In genomic region chr1:237590381-237590780, GRCh38 we compare ENCODE assay signal across 17 cellular contexts.
DNase-seq lines count a peak whose midpoint lies in the region; TF ChIP-seq lines count a peak whose summit lies in the region.
"Had no signal": no experiment of that assay in that cellular context is flagged by ENCODE, and none has a peak within 500 bp of the region (broad histone marks: within the 10 kb centered on the region; RNA-seq: fewer than 3 reads in every experiment).

No MANE protein-coding gene starts in this region.

- H3K4me3 ChIP-seq in endodermal cell (ENCODE audit: low read length) = no peak overlapping the region
- H3K4me3 ChIP-seq: BLaER1 had no signal

- H3K27me3 Mint-ChIP-seq in endodermal cell (ENCODE audit: insufficient read depth) = no peaks in the 10 kb centered on the region
- no peaks in the 10 kb centered on the region for H3K27me3 Mint-ChIP-seq in activated naive CD4-positive, alpha-beta T cell treated with anti-CD3 and anti-CD28 coated beads, Interleukin-2, amount 10 ng/mL, durations not matched to agents 7 days and 5 days

- WGBS in endodermal cell (ENCODE audit: insufficient coverage in 1 of 2, insufficient read length in 1 of 2), 2 experiments = 94 to 95% methylated on average over 5 to 12 of the region's 12 CpGs

- CTCF ChIA-PET in activated naive CD4-positive, alpha-beta T cell treated with anti-CD3 and anti-CD28 coated beads, Interleukin-2, amount 10 ng/mL, durations not matched to agents 7 days and 5 days (lab: Charles Lee) = no interaction called here

- no peaks in the 10 kb centered on the region for H3K36me3 Mint-ChIP-seq in endodermal cell (ENCODE audit: low read depth)
- no peaks in the 10 kb centered on the region for H3K36me3 Mint-ChIP-seq in activated naive CD4-positive, alpha-beta T cell treated with anti-CD3 and anti-CD28 coated beads, Interleukin-2, amount 10 ng/mL, durations not matched to agents 7 days and 5 days
- H3K36me3 Mint-ChIP-seq: CD8-positive, alpha-beta memory T cell had no signal

- DNase-seq in Daoy (ENCODE audit: low read depth) (peak; percentile 13), HS-27A (ENCODE audit: low read depth) (peak; percentile 3), RKO (ENCODE audit: low spot score) (peak; percentile 4), endodermal cell (no peak), Kasumi-1 (lab: John Stamatoyannopoulos, UW) (no peak), DMS79 treated with DMSO at 0.1 percent for 48 hours (lab: John Stamatoyannopoulos, UW) (no peak)
- no peak for DNase-seq in activated naive CD4-positive, alpha-beta T cell treated with anti-CD3 and anti-CD28 coated beads, Interleukin-2, amount 10 ng/mL, durations not matched to agents 7 days and 5 days
- DNase-seq: 8988T; AML-193; CD8-positive, alpha-beta memory T cell; DMS53; GDM1; HCEC 1CT; HFFc6; IMR-90; KBM-7 had no signal

- H3K4me1 ChIP-seq in endodermal cell (ENCODE audit: control insufficient read depth, insufficient read depth, low read length) = no peaks in the 10 kb centered on the region
- H3K4me1 ChIP-seq: BLaER1 had no signal

- no peaks in the 10 kb centered on the region for H3K9me3 Mint-ChIP-seq in endodermal cell
- peaks cover 1% of the 10 kb centered on the region for H3K9me3 Mint-ChIP-seq in activated naive CD4-positive, alpha-beta T cell treated with anti-CD3 and anti-CD28 coated beads, Interleukin-2, amount 10 ng/mL, durations not matched to agents 7 days and 5 days

- no peaks in the 10 kb centered on the region for H3K36me3 ChIP-seq in endodermal cell (ENCODE audit: control insufficient read depth, insufficient read depth, low read length)
- H3K36me3 ChIP-seq: BLaER1 had no signal

- H3K9me3 ChIP-seq in endodermal cell (ENCODE audit: control insufficient read depth, low read length) = no peaks in the 10 kb centered on the region
- H3K9me3 ChIP-seq: BLaER1 had no signal

- H3K4me1 Mint-ChIP-seq in endodermal cell = no peaks in the 10 kb centered on the region
- H3K4me1 Mint-ChIP-seq in activated naive CD4-positive, alpha-beta T cell treated with anti-CD3 and anti-CD28 coated beads, Interleukin-2, amount 10 ng/mL, durations not matched to agents 7 days and 5 days = no peaks in the 10 kb centered on the region
- H3K4me1 Mint-ChIP-seq: CD8-positive, alpha-beta memory T cell had no signal

- no peak overlapping the region for H3K27ac ChIP-seq in endodermal cell (ENCODE audit: low read depth, low read length)
- H3K27ac ChIP-seq: BLaER1 had no signal

- no peak for TF ChIP-seq CTCF in endodermal cell (conservative IDR thresholded peaks at IDR 0.05)

- H3K9ac ChIP-seq in endodermal cell (ENCODE audit: extremely low read depth, low read length, poor library complexity, severe bottlenecking) = no peak overlapping the region
- H3K9ac ChIP-seq: BLaER1 had no signal

- peak overlapping the region; percentile 27 for H3K27ac Mint-ChIP-seq in endodermal cell
- H3K27ac Mint-ChIP-seq in activated naive CD4-positive, alpha-beta T cell treated with anti-CD3 and anti-CD28 coated beads, Interleukin-2, amount 10 ng/mL, durations not matched to agents 7 days and 5 days = no peak overlapping the region
- H3K27ac Mint-ChIP-seq: CD8-positive, alpha-beta memory T cell; HFFc6 had no signal

- H3K4me3 Mint-ChIP-seq in endodermal cell = no peak overlapping the region
- H3K4me3 Mint-ChIP-seq in activated naive CD4-positive, alpha-beta T cell treated with anti-CD3 and anti-CD28 coated beads, Interleukin-2, amount 10 ng/mL, durations not matched to agents 7 days and 5 days = no peak overlapping the region
- H3K4me3 Mint-ChIP-seq: CD8-positive, alpha-beta memory T cell; HFFc6 had no signal

- H3K27me3 ChIP-seq in endodermal cell (ENCODE audit: control insufficient read depth, insufficient read depth, low read length, poor library complexity, severe bottlenecking) = no peaks in the 10 kb centered on the region
- H3K27me3 ChIP-seq: BLaER1 had no signal

Comparison
In these comparisons a context has a peak if more than half of its experiments do, and no peak if none do; other contexts are left out.
1. DNase-seq: peak in Daoy (single experiment), HS-27A (single experiment) and RKO (single experiment); none in endodermal cell (single experiment), activated naive CD4-positive, alpha-beta T cell treated with anti-CD3 and anti-CD28 coated beads, Interleukin-2, amount 10 ng/mL, durations not matched to agents 7 days and 5 days (single experiment), Kasumi-1 (0 of 2) and DMS79 treated with DMSO at 0.1 percent for 48 hours (single experiment).